Comparison of ENCODE assay signal across 6 cellular contexts in the genomic region with DNA sequence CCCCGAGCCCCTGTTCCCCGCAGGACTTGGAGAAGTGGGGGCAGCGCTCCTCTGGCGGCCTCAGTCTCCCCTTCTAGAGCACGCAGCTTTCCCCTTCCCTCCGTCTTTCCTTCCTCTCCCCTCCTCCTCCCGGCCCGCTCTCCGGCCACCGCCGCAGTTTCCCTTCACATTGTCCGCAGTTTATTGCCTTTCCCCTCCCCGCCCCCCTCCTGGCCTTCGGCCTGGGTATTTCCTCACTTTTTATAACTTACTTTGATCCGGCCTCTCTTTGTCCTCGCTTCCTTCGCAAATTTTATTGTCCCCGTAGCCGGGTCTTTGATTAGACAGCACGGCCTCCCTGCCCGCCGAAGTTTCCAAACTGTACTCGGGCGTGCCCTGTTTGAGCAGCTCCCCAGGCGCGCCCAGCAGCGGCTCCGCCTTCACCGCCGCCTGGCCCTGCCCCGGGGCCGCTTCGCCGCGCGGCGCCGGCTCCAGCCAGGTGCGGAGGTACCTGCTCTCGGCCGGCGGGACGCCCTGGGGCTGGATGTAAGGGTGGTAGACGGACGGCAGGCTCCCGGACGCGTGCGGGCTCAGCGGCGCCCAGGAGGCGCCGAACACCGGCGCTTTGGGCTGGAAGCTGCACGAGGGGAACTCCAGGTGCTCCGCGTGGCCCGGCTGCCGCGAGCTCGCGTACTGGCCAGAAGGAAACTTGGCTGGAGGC. TPM values are rescaled to one million over a fixed set of nuclear protein-coding genes. Genes with fewer than 3 reads are reported as not detected.
DNase-seq lines count a peak whose midpoint lies in the region; ATAC-seq and TF ChIP-seq lines count a peak whose summit lies in the region.

No MANE protein-coding gene starts in this region.

- TF ChIP-seq CTCF in epithelial cell of proximal tubule (conservative IDR thresholded peaks at IDR 0.05; ENCODE audit: low read depth, low read length), result no peak

- ATAC-seq in GM19455 (IDR thresholded peaks at IDR 0.05; ENCODE audit: unreplicated experiment), result no peak

- DNase-seq in Caki2 (ENCODE audit: low read depth) (peak; percentile 59), OCI-M1 (lab: John Stamatoyannopoulos, UW) (peak; percentile 56), epithelial cell of proximal tubule (ENCODE audit: low read depth) (no peak), NCI-H1092 treated with DMSO at 0.1 percent for 48 hours (lab: John Stamatoyannopoulos, UW) (no peak)
- DNase-seq in stimulated activated CD4-positive, alpha-beta T cell treated with anti-CD3 and anti-CD28 coated beads, Interleukin-2, amount 100 ng/mL, for 24 hours, result peak; percentile 55 to 58

- in situ Hi-C loops in Caki2 (cut with HindIII; ENCODE audit: low pct_unique_long_range_greater_than_20kb, low sequenced_read_pairs), result no loop called here

- H3K4me3 ChIP-seq in epithelial cell of proximal tubule (ENCODE audit: low read depth, low read length), result peak overlapping the region; percentile 82

RNA-seq across cellular contexts. Expression of a gene that starts 0.5 kb away (rescaled TPM):
- total RNA-seq in Caki2 (2014; rRNA removed; shearing (Covaris generic); ENCODE audit: low replicate concordance), result 0.84 and 2.1 TPM in 2 replicates
- total RNA-seq in epithelial cell of proximal tubule, result 74.5 and 83.8 TPM in 2 replicates

RNA-seq across cellular contexts. Expression of a gene that starts 10.6 kb away (rescaled TPM):
- 0.47 TPM in 1 of 2 replicates, not detected in the other for total RNA-seq in Caki2 (2014; rRNA removed; shearing (Covaris generic); ENCODE audit: low replicate concordance)
- 12.7 and 21.4 TPM in 2 replicates for total RNA-seq in epithelial cell of proximal tubule

RNA-seq across cellular contexts. Expression of a gene that starts 14.8 kb away (rescaled TPM):
- total RNA-seq in Caki2 (2014; rRNA removed; shearing (Covaris generic); ENCODE audit: low replicate concordance), result 21.5 and 29.0 TPM in 2 replicates
- total RNA-seq in epithelial cell of proximal tubule, result 24.9 and 26.0 TPM in 2 replicates

RNA-seq across cellular contexts. Expression of a gene that starts 20.9 kb away (rescaled TPM):
- total RNA-seq in Caki2 (2014; rRNA removed; shearing (Covaris generic); ENCODE audit: low replicate concordance), result 5.4 and 8.7 TPM in 2 replicates
- 42.9 and 55.6 TPM in 2 replicates for total RNA-seq in epithelial cell of proximal tubule

RNA-seq across cellular contexts. Expression of a gene that starts 32.1 kb away (rescaled TPM):
- total RNA-seq in Caki2 (2014; rRNA removed; shearing (Covaris generic); ENCODE audit: low replicate concordance), result not detected in 2 replicates
- total RNA-seq in epithelial cell of proximal tubule, result 2.8 and 5.5 TPM in 2 replicates

Comparison
In these comparisons a context has a peak if more than half of its experiments do, and no peak if none do; other contexts are left out.
1. DNase-seq: peak in Caki2 (single experiment), OCI-M1 (single experiment) and stimulated activated CD4-positive, alpha-beta T cell treated with anti-CD3 and anti-CD28 coated beads, Interleukin-2, amount 100 ng/mL, for 24 hours (2 of 2); none in epithelial cell of proximal tubule (single experiment) and NCI-H1092 treated with DMSO at 0.1 percent for 48 hours (single experiment).
2. RNA of a gene that starts 0.5 kb away (total RNA-seq): 74.5 to 83.8 TPM in epithelial cell of proximal tubule; 0.84 to 2.1 TPM in Caki2; every median in the first group is over 10 times any median in the second.